Comparison of ENCODE assay signal across 10 cellular contexts in the genomic region with DNA sequence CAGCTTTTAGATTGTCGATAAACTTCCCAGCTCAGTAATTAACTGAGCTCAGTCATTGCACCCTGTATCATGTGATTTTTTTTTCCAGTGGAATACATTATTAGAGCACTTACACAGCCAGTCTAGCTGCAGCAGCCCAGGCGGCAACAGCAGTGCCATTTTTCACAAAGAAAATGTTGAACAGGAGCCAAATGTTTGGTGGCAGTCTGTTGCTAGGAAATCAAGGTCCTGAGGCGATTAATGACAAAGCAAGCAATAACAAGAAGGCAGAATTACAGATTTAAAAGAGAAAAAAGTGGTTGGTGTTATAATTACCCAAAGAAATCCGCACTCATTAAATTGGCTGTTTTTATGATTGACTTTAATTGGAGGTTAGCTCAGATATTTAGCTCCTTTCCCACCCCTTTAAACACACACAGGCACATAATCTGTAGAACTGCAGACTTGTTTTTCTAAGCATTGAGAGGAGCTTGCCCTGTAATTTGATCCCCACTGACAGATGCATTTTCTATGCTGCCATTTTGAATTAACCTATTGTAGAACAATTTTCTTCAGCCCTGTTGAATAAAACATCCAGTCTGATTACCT.
DNase-seq lines count a peak whose midpoint lies in the region; ATAC-seq, FAIRE-seq and TF ChIP-seq lines count a peak whose summit lies in the region.
"Had no signal": no experiment of that assay in that cellular context is flagged by ENCODE, and none has a peak within 500 bp of the region (broad histone marks: within the 10 kb centered on the region; RNA-seq: fewer than 3 reads in every experiment).

No MANE protein-coding gene starts in this region.

- peak overlapping the region; percentile 94 for H3K27ac ChIP-seq in ectodermal cell (ENCODE audit: insufficient read depth, low read depth, low read length, poor library complexity, severe bottlenecking)
- H3K27ac ChIP-seq: parathyroid adenoma had no signal

- H3K4me1 ChIP-seq in ectodermal cell (ENCODE audit: control insufficient read depth, insufficient read depth, low read length) = peaks cover 20% of the 10 kb centered on the region
- H3K4me1 ChIP-seq: parathyroid adenoma had no signal

- no peaks in the 10 kb centered on the region for H3K9me3 ChIP-seq in ectodermal cell (ENCODE audit: control insufficient read depth, low read length)

- no peak for TF ChIP-seq POLR2A in H54 (IDR thresholded peaks at IDR 0.05; ENCODE audit: low read depth, low read length)

- 67 to 71% methylated on average over 3 to 4 of the region's 4 CpGs for WGBS in ectodermal cell, 2 experiments

- FAIRE-seq in H54 (lab: Jason Lieb, UNC) = peak; percentile 45
- no peak for FAIRE-seq in RCC 7860 (lab: Jason Lieb, UNC)

- TF ChIP-seq CTCF in omental fat pad (IDR thresholded peaks at IDR 0.05) = no peak

- no peak overlapping the region for H3K4me3 ChIP-seq in ectodermal cell (ENCODE audit: insufficient read depth, low read depth, low read length)

- DNase-seq in H54 (ENCODE audit: insufficient read length, low spot score) (no peak), NCI-H2227 (lab: John Stamatoyannopoulos, UW; ENCODE audit: unreplicated experiment) (peak; percentile 91), occipital lobe (lab: John Stamatoyannopoulos, UW) (peak; percentile 2), RCC 7860 (ENCODE audit: low spot score) (no peak), omental fat pad (ENCODE audit: low spot score) (no peak)
- DNase-seq in activated CD4-positive, alpha-beta T cell treated with anti-CD3 and anti-CD28 coated beads, Interleukin-2, amount 50 U/mL, for 1 hour = no peak
- DNase-seq: activated B cell treated with CpG ODN at 0.5 μM for 24 hours had no signal

- H3K36me3 ChIP-seq in ectodermal cell (ENCODE audit: control insufficient read depth, insufficient read depth, low read length) = no peaks in the 10 kb centered on the region

- ATAC-seq in HG02798 (IDR thresholded peaks at IDR 0.05; ENCODE audit: poor library complexity, unreplicated experiment) = no peak
- ATAC-seq in omental fat pad (ENCODE audit: low FRiP score) = no peak

- H3K27me3 ChIP-seq in ectodermal cell (ENCODE audit: control insufficient read depth, insufficient read depth, low read length, poor library complexity, severe bottlenecking) = no peaks in the 10 kb centered on the region

Comparison
In these comparisons a context has a peak if more than half of its experiments do, and no peak if none do; other contexts are left out.
1. DNase-seq: peak in NCI-H2227 (single experiment) and occipital lobe (single experiment); none in H54 (single experiment), activated CD4-positive, alpha-beta T cell treated with anti-CD3 and anti-CD28 coated beads, Interleukin-2, amount 50 U/mL, for 1 hour (single experiment), RCC 7860 (single experiment) and omental fat pad (single experiment).